ENCODE assay signal across 8 cellular contexts in genomic region chr10:122911889-122912484, GRCh38. TPM values are rescaled to one million over a fixed set of nuclear protein-coding genes. Genes with fewer than 3 reads are reported as not detected.
DNase-seq lines count a peak whose midpoint lies in the region; ATAC-seq lines count a peak whose summit lies in the region.

No MANE protein-coding gene starts in this region.

- intact Hi-C loops in activated naive CD4-positive, alpha-beta T cell treated with anti-CD3 and anti-CD28 coated beads for 36 hours (cut with micrococcal nuclease): loop anchor here (2.0 kb wide), 1 partner anchor 33 kb away; the partner anchor contains the start of gene FAM24B

- no peak overlapping the region for H3K4me3 Mint-ChIP-seq in activated naive CD4-positive, alpha-beta T cell treated with anti-CD3 and anti-CD28 coated beads for 36 hours

- ATAC-seq in GM21528 (IDR thresholded peaks at IDR 0.05; ENCODE audit: low FRiP score, unreplicated experiment) (no peak), GM21423 (IDR thresholded peaks at IDR 0.05; ENCODE audit: unreplicated experiment) (no peak)

- CTCF ChIA-PET in activated naive CD4-positive, alpha-beta T cell treated with anti-CD3 and anti-CD28 coated beads for 36 hours (lab: Charles Lee): no interaction called here

- peaks cover 8% of the 10 kb centered on the region for H3K27me3 Mint-ChIP-seq in activated naive CD4-positive, alpha-beta T cell treated with anti-CD3 and anti-CD28 coated beads for 36 hours (ENCODE audit: low read depth)

- peaks cover 2% of the 10 kb centered on the region for H3K36me3 Mint-ChIP-seq in activated naive CD4-positive, alpha-beta T cell treated with anti-CD3 and anti-CD28 coated beads for 36 hours (ENCODE audit: low read depth)

- no peaks in the 10 kb centered on the region for H3K4me1 Mint-ChIP-seq in activated naive CD4-positive, alpha-beta T cell treated with anti-CD3 and anti-CD28 coated beads for 36 hours (ENCODE audit: low read depth)

- no peaks in the 10 kb centered on the region for H3K9me3 Mint-ChIP-seq in activated naive CD4-positive, alpha-beta T cell treated with anti-CD3 and anti-CD28 coated beads for 36 hours

- peak; percentile 4 for DNase-seq in GM19238 (ENCODE audit: insufficient read length, low spot score)
- DNase-seq in OCI-M1 (lab: John Stamatoyannopoulos, UW): peak; percentile 88
- DNase-seq in activated naive CD4-positive, alpha-beta T cell treated with anti-CD3 and anti-CD28 coated beads for 36 hours: peak; percentile 74
- peak; percentile 92 for DNase-seq in iPS-NIHi7 (ENCODE audit: extremely low spot score)
- DNase-seq in stimulated activated CD8-positive, alpha-beta memory T cell treated with anti-CD3 and anti-CD28 coated beads, Interleukin-12 subunit alpha, Interleukin-12 subunit beta, amount 100 ng/mL, for 4 hours (ENCODE audit: low read depth): peak; percentile 7
- DNase-seq in NCI-H774 (lab: John Stamatoyannopoulos, UW): no peak

- no peak overlapping the region for H3K27ac Mint-ChIP-seq in activated naive CD4-positive, alpha-beta T cell treated with anti-CD3 and anti-CD28 coated beads for 36 hours

RNA-seq across cellular contexts. Expression of gene FAM24A, which starts 1.6 kb away (rescaled TPM):
- total RNA-seq in activated naive CD4-positive, alpha-beta T cell treated with anti-CD3 and anti-CD28 coated beads for 36 hours: not detected

RNA-seq across cellular contexts. Expression of gene FAM24B, which starts 32.6 kb away (rescaled TPM):
- 1 to 10 TPM; 8.0 to 8.1 TPM for total RNA-seq in activated naive CD4-positive, alpha-beta T cell treated with anti-CD3 and anti-CD28 coated beads for 36 hours

RNA-seq across cellular contexts. Expression of gene C10orf88, which starts 42.0 kb away (rescaled TPM):
- 1 to 10 TPM; 4.2 to 5.2 TPM for total RNA-seq in activated naive CD4-positive, alpha-beta T cell treated with anti-CD3 and anti-CD28 coated beads for 36 hours
